8 cellular contexts compared by ENCODE assay signal in genomic region chr17:50269477-50270429, GRCh38. TPM values are rescaled to one million over a fixed set of nuclear protein-coding genes. Genes with fewer than 3 reads are reported as not detected.
A peak's percentile ranks its signal among the peaks of the same experiment; 100 is the strongest.
DNase-seq lines count a peak whose midpoint lies in the region; ATAC-seq and TF ChIP-seq lines count a peak whose summit lies in the region.

No MANE protein-coding gene starts in this region.

- H3K9me3 Mint-ChIP-seq in endothelial cell (ENCODE audit: unreplicated experiment), result no peaks in the 10 kb centered on the region

- peak; percentile 56 for ATAC-seq in GM19467 (IDR thresholded peaks at IDR 0.05; ENCODE audit: unreplicated experiment)

- H3K27me3 Mint-ChIP-seq in endothelial cell (ENCODE audit: unreplicated experiment), result peaks cover 13% of the 10 kb centered on the region

- no peak overlapping the region for H3K27ac Mint-ChIP-seq in endothelial cell (ENCODE audit: unreplicated experiment)

- peaks cover 4% of the 10 kb centered on the region for H3K36me3 Mint-ChIP-seq in endothelial cell (ENCODE audit: low read depth, unreplicated experiment)

- DNase-seq in AML-193 (lab: John Stamatoyannopoulos, UW) (peak; percentile 65 to 82), NCI-H460 (ENCODE audit: extremely low read depth, low read depth) (peak; percentile 47), endothelial cell (ENCODE audit: low spot score) (peak; percentile 70), midbrain (lab: John Stamatoyannopoulos, UW) (peak; percentile 8), NCI-H187 treated with DMSO at 0.1 percent for 48 hours (lab: John Stamatoyannopoulos, UW) (no peak)
- peak; percentile 73 to 80 for DNase-seq in activated CD4-positive, alpha-beta T cell treated with anti-CD3 and anti-CD28 coated beads, Interleukin-2, amount 50 U/mL, for 48 hours
- DNase-seq in stimulated activated CD8-positive, alpha-beta memory T cell treated with anti-CD3 and anti-CD28 coated beads, Interleukin-4, amount 100 ng/mL, for 24 hours (ENCODE audit: low read depth), result peak; percentile 43

- peak; percentile 63 for TF ChIP-seq CTCF in endothelial cell (IDR thresholded peaks at IDR 0.05; ENCODE audit: unreplicated experiment)

- no peak overlapping the region for H3K4me3 Mint-ChIP-seq in endothelial cell (ENCODE audit: unreplicated experiment)

- H3K4me1 Mint-ChIP-seq in endothelial cell (ENCODE audit: unreplicated experiment), result peaks cover 12% of the 10 kb centered on the region

RNA-seq across cellular contexts. Expression of gene TMEM92, which starts 4.5 kb away (rescaled TPM):
- 0.52 and 1.4 TPM in 2 replicates for total RNA-seq in NCI-H460 (2014; rRNA removed; shearing (Covaris generic))
- polyA plus RNA-seq in NCI-H460 (2014; cell fraction: nucleus; rRNA removed), result 0.11 and 0.14 TPM in 2 replicates
- total RNA-seq in endothelial cell (ENCODE audit: unreplicated experiment), result 28.1 TPM

Comparison
In these comparisons a context has a peak if more than half of its experiments do, and no peak if none do; other contexts are left out.
1. RNA of gene TMEM92, which starts 4.5 kb away (total RNA-seq): 28.1 TPM in endothelial cell (single experiment); 0.52 to 1.4 TPM in NCI-H460; every median in the first group is over 10 times any median in the second.